ENCODE assay signal across 26 cellular contexts in the genomic region with DNA sequence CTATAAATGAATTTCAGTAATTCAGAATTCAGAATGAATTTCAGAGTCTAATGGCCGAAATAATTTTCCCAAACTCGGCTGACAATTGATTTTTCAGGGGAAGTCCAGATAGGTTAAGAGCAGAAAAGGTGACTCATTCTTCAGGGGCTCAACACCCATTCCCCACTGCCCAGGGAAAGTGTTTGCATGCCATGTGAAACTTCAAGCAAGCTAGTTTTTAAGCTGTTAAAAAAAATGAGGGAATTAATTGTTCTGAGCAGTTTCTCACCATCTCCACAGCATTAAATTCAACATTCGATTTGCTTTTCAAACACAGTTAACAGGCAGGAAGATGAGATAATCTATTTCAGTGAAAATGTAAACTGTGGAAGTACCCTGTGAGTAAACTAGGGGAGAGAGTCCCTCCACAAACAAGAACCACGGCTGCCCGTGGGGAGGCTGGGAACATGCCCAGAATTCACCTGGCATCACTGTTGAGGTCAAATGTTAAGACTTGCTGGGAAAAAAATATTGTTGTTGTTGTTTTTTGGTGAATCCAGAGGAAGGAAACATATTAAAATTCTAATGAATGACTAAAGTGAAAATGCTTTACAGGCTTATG.
"Had no signal": no experiment of that assay in that cellular context is flagged by ENCODE, and none has a peak within 500 bp of the region (broad histone marks: within the 10 kb centered on the region; RNA-seq: fewer than 3 reads in every experiment).

No MANE protein-coding gene starts in this region.

- H3K4me1 Mint-ChIP-seq: activated CD4-positive, alpha-beta T cell treated with anti-CD3 and anti-CD28 coated beads, Interleukin-2, amount 10 ng/mL, durations not matched to agents 7 days and 5 days; activated CD8-positive, alpha-beta memory T cell treated with anti-CD3 and anti-CD28 coated beads, Interleukin-2, amount 10 ng/mL, durations not matched to agents 7 days and 5 days; activated naive CD8-positive, alpha-beta T cell treated with anti-CD3 and anti-CD28 coated beads, Interleukin-2, amount 50 U/mL, for 24 hours; memory B cell; stimulated activated memory B cell treated with anti-CD40 and anti-IgM and Interleukin-4, amounts not matched to agents 10 μg/mL and 1 μg/mL and 100 μg/mL, for 72 hours had no signal

- H3K4me3 Mint-ChIP-seq: activated CD4-positive, alpha-beta T cell treated with anti-CD3 and anti-CD28 coated beads, Interleukin-2, amount 10 ng/mL, durations not matched to agents 7 days and 5 days; activated CD8-positive, alpha-beta memory T cell treated with anti-CD3 and anti-CD28 coated beads, Interleukin-2, amount 10 ng/mL, durations not matched to agents 7 days and 5 days; activated CD8-positive, alpha-beta T cell treated with anti-CD3 and anti-CD28 coated beads for 36 hours; activated naive CD8-positive, alpha-beta T cell treated with anti-CD3 and anti-CD28 coated beads, Interleukin-2, amount 50 U/mL, for 24 hours; activated T-helper 1 cell treated with anti-CD3 and anti-CD28 coated beads, Interleukin-12 subunit alpha, Interleukin-12 subunit beta, Interleukin-2, Interleukin-4 antibody, amounts not matched to agents 30 ng/mL and 10 ng/mL and 1 ng/mL, durations not matched to agents 14 hours and 24 hours and 36 hours; dendritic cell treated with granulocyte-macrophage colony-stimulating factor and Interleukin-4, amounts not matched to agents 40 ng/mL and 50 ng/mL, for 4 days; memory B cell; nephron; stimulated activated memory B cell treated with anti-CD40 and anti-IgM and Interleukin-4, amounts not matched to agents 10 μg/mL and 1 μg/mL and 100 μg/mL, for 72 hours; type B pancreatic cell had no signal

- H3K9me3 ChIP-seq: esophagus muscularis mucosa, sigmoid colon, vagina had no signal

- H3K27ac Mint-ChIP-seq: activated CD4-positive, alpha-beta T cell treated with anti-CD3 and anti-CD28 coated beads, Interleukin-2, amount 10 ng/mL, durations not matched to agents 7 days and 5 days; activated CD8-positive, alpha-beta memory T cell treated with anti-CD3 and anti-CD28 coated beads, Interleukin-2, amount 10 ng/mL, durations not matched to agents 7 days and 5 days; activated CD8-positive, alpha-beta T cell treated with anti-CD3 and anti-CD28 coated beads for 36 hours; activated naive CD8-positive, alpha-beta T cell treated with anti-CD3 and anti-CD28 coated beads, Interleukin-2, amount 50 U/mL, for 24 hours; activated T-helper 1 cell treated with anti-CD3 and anti-CD28 coated beads, Interleukin-12 subunit alpha, Interleukin-12 subunit beta, Interleukin-2, Interleukin-4 antibody, amounts not matched to agents 30 ng/mL and 10 ng/mL and 1 ng/mL, durations not matched to agents 14 hours and 24 hours and 36 hours; dendritic cell treated with granulocyte-macrophage colony-stimulating factor and Interleukin-4, amounts not matched to agents 40 ng/mL and 50 ng/mL, for 4 days; memory B cell; nephron; stimulated activated memory B cell treated with anti-CD40 and anti-IgM and Interleukin-4, amounts not matched to agents 10 μg/mL and 1 μg/mL and 100 μg/mL, for 72 hours; type B pancreatic cell had no signal

- H3K36me3 Mint-ChIP-seq: activated CD8-positive, alpha-beta memory T cell treated with anti-CD3 and anti-CD28 coated beads, Interleukin-2, amount 10 ng/mL, durations not matched to agents 7 days and 5 days; type B pancreatic cell had no signal

- FAIRE-seq: frontal cortex had no signal

- H3K4me1 ChIP-seq: sigmoid colon, vagina had no signal

- H3K4me2 ChIP-seq: smooth muscle cell had no signal

- H3K9me3 Mint-ChIP-seq: activated CD4-positive, alpha-beta T cell treated with anti-CD3 and anti-CD28 coated beads, Interleukin-2, amount 10 ng/mL, durations not matched to agents 7 days and 5 days; activated CD8-positive, alpha-beta T cell treated with anti-CD3 and anti-CD28 coated beads for 36 hours; activated naive CD8-positive, alpha-beta T cell treated with anti-CD3 and anti-CD28 coated beads, Interleukin-2, amount 50 U/mL, for 24 hours; activated T-helper 1 cell treated with anti-CD3 and anti-CD28 coated beads, Interleukin-12 subunit alpha, Interleukin-12 subunit beta, Interleukin-2, Interleukin-4 antibody, amounts not matched to agents 30 ng/mL and 10 ng/mL and 1 ng/mL, durations not matched to agents 14 hours and 24 hours and 36 hours; dendritic cell treated with granulocyte-macrophage colony-stimulating factor and Interleukin-4, amounts not matched to agents 40 ng/mL and 50 ng/mL, for 4 days; nephron; type B pancreatic cell had no signal

- H3K27ac ChIP-seq: brain microvascular endothelial cell, esophagus muscularis mucosa, sigmoid colon, vagina had no signal

- H3K4me3 ChIP-seq: esophagus muscularis mucosa, sigmoid colon, smooth muscle cell, vagina had no signal

- DNase-seq: activated CD4-positive, alpha-beta T cell treated with anti-CD3 and anti-CD28 coated beads, Interleukin-2, amount 10 ng/mL, durations not matched to agents 7 days and 5 days; activated CD8-positive, alpha-beta memory T cell treated with anti-CD3 and anti-CD28 coated beads, Interleukin-2, amount 10 ng/mL, durations not matched to agents 7 days and 5 days; activated CD8-positive, alpha-beta T cell treated with anti-CD3 and anti-CD28 coated beads for 36 hours; activated gamma-delta T cell; activated naive CD4-positive, alpha-beta T cell treated with anti-CD3 and anti-CD28 coated beads, Interleukin-2, amount 50 U/mL, for 16 hours; activated naive CD8-positive, alpha-beta T cell treated with anti-CD3 and anti-CD28 coated beads, Interleukin-2, amount 50 U/mL, for 24 hours; activated T-cell treated with anti-CD3 and anti-CD28 coated beads for 4 hours; brain microvascular endothelial cell; caudate nucleus; effector CD8-positive, alpha-beta T cell; glutamatergic neuron; hippocampal formation; posterior cingulate gyrus; sigmoid colon; stimulated activated CD4-positive, alpha-beta T cell treated with anti-CD3 and anti-CD28 coated beads, Interleukin-15, amount 100 ng/mL, for 24 hours; T-helper 2 cell had no signal

- H3K27me3 ChIP-seq: brain microvascular endothelial cell, esophagus muscularis mucosa, sigmoid colon, vagina had no signal

- H3K27me3 Mint-ChIP-seq: activated CD4-positive, alpha-beta T cell treated with anti-CD3 and anti-CD28 coated beads, Interleukin-2, amount 10 ng/mL, durations not matched to agents 7 days and 5 days; activated CD8-positive, alpha-beta memory T cell treated with anti-CD3 and anti-CD28 coated beads, Interleukin-2, amount 10 ng/mL, durations not matched to agents 7 days and 5 days; activated CD8-positive, alpha-beta T cell treated with anti-CD3 and anti-CD28 coated beads for 36 hours; activated naive CD8-positive, alpha-beta T cell treated with anti-CD3 and anti-CD28 coated beads, Interleukin-2, amount 50 U/mL, for 24 hours; dendritic cell treated with granulocyte-macrophage colony-stimulating factor and Interleukin-4, amounts not matched to agents 40 ng/mL and 50 ng/mL, for 4 days; memory B cell; stimulated activated memory B cell treated with anti-CD40 and anti-IgM and Interleukin-4, amounts not matched to agents 10 μg/mL and 1 μg/mL and 100 μg/mL, for 72 hours; type B pancreatic cell had no signal

- ATAC-seq: activated CD8-positive, alpha-beta memory T cell treated with anti-CD3 and anti-CD28 coated beads, Interleukin-2, amount 10 ng/mL, durations not matched to agents 7 days and 5 days; activated CD8-positive, alpha-beta T cell treated with anti-CD3 and anti-CD28 coated beads for 36 hours; activated naive CD8-positive, alpha-beta T cell treated with anti-CD3 and anti-CD28 coated beads, Interleukin-2, amount 50 U/mL, for 24 hours; stimulated activated memory B cell treated with anti-CD40 and anti-IgM and Interleukin-4, amounts not matched to agents 10 μg/mL and 1 μg/mL and 100 μg/mL, for 72 hours had no signal

- H3K36me3 ChIP-seq: brain microvascular endothelial cell, esophagus muscularis mucosa, sigmoid colon, vagina had no signal
